Comparison of ENCODE assay signal across 29 cellular contexts in the genomic region with DNA sequence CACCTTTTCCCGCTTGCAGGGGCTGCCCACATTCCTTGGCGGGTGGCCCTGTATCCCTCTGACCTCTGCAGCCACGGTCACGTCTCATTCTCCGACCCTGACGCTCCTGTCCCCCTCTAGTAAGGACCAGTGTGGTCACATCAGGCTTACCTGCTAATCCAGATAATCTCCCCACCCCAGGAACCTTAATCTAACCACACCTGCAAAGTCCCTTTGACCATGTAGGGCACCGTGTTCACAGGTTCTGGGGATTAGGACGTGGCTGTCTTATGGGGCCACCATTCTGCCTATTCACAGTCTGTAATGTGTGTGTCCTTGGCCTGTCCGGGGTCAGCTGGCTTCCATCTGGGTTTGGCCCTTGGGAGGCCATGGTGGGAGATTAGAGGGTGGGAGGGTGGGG.
"Had no signal": no experiment of that assay in that cellular context is flagged by ENCODE, and none has a peak within 500 bp of the region (broad histone marks: within the 10 kb centered on the region; RNA-seq: fewer than 3 reads in every experiment).

No MANE protein-coding gene starts in this region.

- H3K27ac ChIP-seq: colonic mucosa, coronary artery, epithelial cell of prostate, esophagus squamous epithelium, foreskin keratinocyte, gastrocnemius medialis, gastroesophageal sphincter, heart left ventricle, heart right ventricle, hepatocyte had no signal

- H3K79me2 ChIP-seq: hepatocyte had no signal

- H3K27me3 Mint-ChIP-seq: dendritic cell treated with granulocyte-macrophage colony-stimulating factor and Interleukin-4, amounts not matched to agents 40 ng/mL and 50 ng/mL, for 4 days had no signal

- ATAC-seq: effector memory CD8-positive, alpha-beta T cell; esophagus mucosa; foreskin keratinocyte; gastrocnemius medialis; gastroesophageal sphincter; heart left ventricle; heart right ventricle had no signal

- H3K4me2 ChIP-seq: hepatocyte had no signal

- H3K27ac Mint-ChIP-seq: dendritic cell treated with granulocyte-macrophage colony-stimulating factor and Interleukin-4, amounts not matched to agents 40 ng/mL and 50 ng/mL, for 4 days; effector memory CD8-positive, alpha-beta T cell; endodermal cell had no signal

- H3K4me3 Mint-ChIP-seq: dendritic cell treated with granulocyte-macrophage colony-stimulating factor and Interleukin-4, amounts not matched to agents 40 ng/mL and 50 ng/mL, for 4 days; effector memory CD8-positive, alpha-beta T cell; endodermal cell had no signal

- DNase-seq: colonic mucosa; cortex of kidney; dermis blood vessel endothelial cell; dorsolateral prefrontal cortex; effector CD4-positive, alpha-beta T cell; effector CD8-positive, alpha-beta T cell; effector memory CD4-positive, alpha-beta T cell; effector memory CD8-positive, alpha-beta T cell; endodermal cell; erythroblast; esophagus squamous epithelium; foreskin fibroblast; foreskin keratinocyte; foreskin melanocyte; gastrocnemius medialis; glutamatergic neuron; head of caudate nucleus; heart left ventricle; heart right ventricle; hippocampal formation had no signal

- H3K9me3 ChIP-seq: colonic mucosa, esophagus squamous epithelium, gastrocnemius medialis, gastroesophageal sphincter, heart left ventricle, heart right ventricle had no signal

- H3K4me3 ChIP-seq: colonic mucosa, coronary artery, dorsolateral prefrontal cortex, esophagus squamous epithelium, gastrocnemius medialis, gastroesophageal sphincter, heart left ventricle, heart right ventricle, hepatocyte had no signal

- H3K27me3 ChIP-seq: colonic mucosa, dorsolateral prefrontal cortex, esophagus squamous epithelium, foreskin keratinocyte, gastrocnemius medialis, gastroesophageal sphincter, heart left ventricle, hepatocyte had no signal

- FAIRE-seq: endometrium, endothelial cell of umbilical vein, frontal cortex had no signal

- H3K9me3 Mint-ChIP-seq: dendritic cell treated with granulocyte-macrophage colony-stimulating factor and Interleukin-4, amounts not matched to agents 40 ng/mL and 50 ng/mL, for 4 days had no signal

- H2AFZ ChIP-seq: hepatocyte had no signal

- H3K36me3 ChIP-seq: colonic mucosa, esophagus squamous epithelium, gastrocnemius medialis, gastroesophageal sphincter, heart left ventricle, heart right ventricle had no signal

- H3K4me1 ChIP-seq: colonic mucosa, esophagus squamous epithelium, foreskin keratinocyte, gastrocnemius medialis, gastroesophageal sphincter, heart left ventricle, heart right ventricle had no signal
